In genomic region chr15:66960519-66960918, GRCh38 we compare ENCODE assay signal across 22 cellular contexts.
"Had no signal": no experiment of that assay in that cellular context is flagged by ENCODE, and none has a peak within 500 bp of the region (broad histone marks: within the 10 kb centered on the region; RNA-seq: fewer than 3 reads in every experiment).

No MANE protein-coding gene starts in this region.

- H3K4me3 ChIP-seq: SJCRH30 had no signal

- DNase-seq: IMR-90, Kasumi-1, MM.1S, NCI-H1092, NCI-H1105 treated with DMSO at 0.1 percent for 48 hours, NCI-H1417 treated with DMSO at 0.1 percent for 48 hours, NCI-H146, NCI-H1694 treated with DMSO at 0.1 percent for 48 hours, NCI-H1930, NCI-H2081, NCI-H2107, NCI-H2227 treated with DMSO at 0.1 percent for 48 hours, NCI-H446, NCI-H510A, NCI-H524 treated with DMSO at 0.1 percent for 48 hours, NCI-H69, NCI-H774, SHP77 treated with DMSO at 0.1 percent for 48 hours, SJCRH30 had no signal

- ATAC-seq: Right ventricle myocardium inferior had no signal

- H3K27ac ChIP-seq: KMS-11, RWPE1, SJCRH30 had no signal

- H3K27me3 ChIP-seq: SJCRH30 had no signal

- H3K36me3 ChIP-seq: SJCRH30 had no signal

- H3K9me3 ChIP-seq: SJCRH30 had no signal
